In the genomic region with DNA sequence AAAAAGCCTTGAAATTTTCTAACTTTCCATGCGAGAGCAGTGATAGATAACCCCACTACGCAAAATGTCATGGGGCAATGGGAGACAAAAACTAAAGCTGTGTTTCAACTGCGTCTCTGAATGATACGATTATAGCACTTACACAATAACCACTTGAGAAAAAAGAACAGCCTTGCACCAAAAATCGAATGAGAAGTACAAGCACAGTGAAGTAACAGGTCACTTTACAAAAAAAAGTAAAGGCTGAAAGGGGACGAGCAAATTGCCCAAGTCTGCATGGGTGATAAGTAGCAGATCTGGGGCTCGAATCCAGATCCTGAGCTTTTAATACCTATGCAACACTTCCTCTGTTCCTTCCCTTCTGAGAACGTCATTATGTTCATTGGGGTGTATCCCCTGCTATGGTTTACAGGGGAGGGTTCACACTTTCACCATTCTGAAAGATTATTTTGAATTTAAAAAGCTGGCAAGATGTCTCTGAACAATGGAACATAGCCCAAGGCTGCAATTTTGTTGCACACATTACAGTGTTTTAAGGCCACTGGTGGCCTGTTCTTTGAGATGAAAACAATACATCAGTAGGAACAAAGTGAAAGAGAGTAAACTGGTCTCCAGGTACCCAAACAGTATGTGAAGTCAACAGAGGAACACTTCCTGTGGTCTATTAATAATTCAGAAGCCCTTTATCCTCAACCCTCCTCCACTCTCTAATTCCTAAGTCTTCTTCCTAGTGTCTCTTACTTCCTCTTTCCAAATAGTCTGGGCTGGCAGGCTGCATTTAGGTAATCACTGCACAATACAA, we compare ENCODE assay signal across 1 cellular context.
TF ChIP-seq lines count a peak whose summit lies in the region.

No MANE protein-coding gene starts in this region.

TF ChIP-seq in liver, 16 proteins besides CTCF, POLR2A, EP300 and RAD21:
- TF ChIP-seq, protein P1, sequence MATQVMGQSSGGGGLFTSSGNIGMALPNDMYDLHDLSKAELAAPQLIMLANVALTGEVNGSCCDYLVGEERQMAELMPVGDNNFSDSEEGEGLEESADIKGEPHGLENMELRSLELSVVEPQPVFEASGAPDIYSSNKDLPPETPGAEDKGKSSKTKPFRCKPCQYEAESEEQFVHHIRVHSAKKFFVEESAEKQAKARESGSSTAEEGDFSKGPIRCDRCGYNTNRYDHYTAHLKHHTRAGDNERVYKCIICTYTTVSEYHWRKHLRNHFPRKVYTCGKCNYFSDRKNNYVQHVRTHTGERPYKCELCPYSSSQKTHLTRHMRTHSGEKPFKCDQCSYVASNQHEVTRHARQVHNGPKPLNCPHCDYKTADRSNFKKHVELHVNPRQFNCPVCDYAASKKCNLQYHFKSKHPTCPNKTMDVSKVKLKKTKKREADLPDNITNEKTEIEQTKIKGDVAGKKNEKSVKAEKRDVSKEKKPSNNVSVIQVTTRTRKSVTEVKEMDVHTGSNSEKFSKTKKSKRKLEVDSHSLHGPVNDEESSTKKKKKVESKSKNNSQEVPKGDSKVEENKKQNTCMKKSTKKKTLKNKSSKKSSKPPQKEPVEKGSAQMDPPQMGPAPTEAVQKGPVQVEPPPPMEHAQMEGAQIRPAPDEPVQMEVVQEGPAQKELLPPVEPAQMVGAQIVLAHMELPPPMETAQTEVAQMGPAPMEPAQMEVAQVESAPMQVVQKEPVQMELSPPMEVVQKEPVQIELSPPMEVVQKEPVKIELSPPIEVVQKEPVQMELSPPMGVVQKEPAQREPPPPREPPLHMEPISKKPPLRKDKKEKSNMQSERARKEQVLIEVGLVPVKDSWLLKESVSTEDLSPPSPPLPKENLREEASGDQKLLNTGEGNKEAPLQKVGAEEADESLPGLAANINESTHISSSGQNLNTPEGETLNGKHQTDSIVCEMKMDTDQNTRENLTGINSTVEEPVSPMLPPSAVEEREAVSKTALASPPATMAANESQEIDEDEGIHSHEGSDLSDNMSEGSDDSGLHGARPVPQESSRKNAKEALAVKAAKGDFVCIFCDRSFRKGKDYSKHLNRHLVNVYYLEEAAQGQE (IDR thresholded peaks at IDR 0.05) = no peak
- TF ChIP-seq RXRA (IDR thresholded peaks at IDR 0.05) (no peak), HNF4A (conservative IDR thresholded peaks at IDR 0.05) (no peak), YY1 (IDR thresholded peaks at IDR 0.05) (peak; percentile 10)
- TF ChIP-seq, protein P2, sequence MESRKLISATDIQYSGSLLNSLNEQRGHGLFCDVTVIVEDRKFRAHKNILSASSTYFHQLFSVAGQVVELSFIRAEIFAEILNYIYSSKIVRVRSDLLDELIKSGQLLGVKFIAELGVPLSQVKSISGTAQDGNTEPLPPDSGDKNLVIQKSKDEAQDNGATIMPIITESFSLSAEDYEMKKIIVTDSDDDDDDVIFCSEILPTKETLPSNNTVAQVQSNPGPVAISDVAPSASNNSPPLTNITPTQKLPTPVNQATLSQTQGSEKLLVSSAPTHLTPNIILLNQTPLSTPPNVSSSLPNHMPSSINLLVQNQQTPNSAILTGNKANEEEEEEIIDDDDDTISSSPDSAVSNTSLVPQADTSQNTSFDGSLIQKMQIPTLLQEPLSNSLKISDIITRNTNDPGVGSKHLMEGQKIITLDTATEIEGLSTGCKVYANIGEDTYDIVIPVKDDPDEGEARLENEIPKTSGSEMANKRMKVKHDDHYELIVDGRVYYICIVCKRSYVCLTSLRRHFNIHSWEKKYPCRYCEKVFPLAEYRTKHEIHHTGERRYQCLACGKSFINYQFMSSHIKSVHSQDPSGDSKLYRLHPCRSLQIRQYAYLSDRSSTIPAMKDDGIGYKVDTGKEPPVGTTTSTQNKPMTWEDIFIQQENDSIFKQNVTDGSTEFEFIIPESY (IDR thresholded peaks at IDR 0.05) = no peak
